Comparison of ENCODE assay signal across 18 cellular contexts in the genomic region with DNA sequence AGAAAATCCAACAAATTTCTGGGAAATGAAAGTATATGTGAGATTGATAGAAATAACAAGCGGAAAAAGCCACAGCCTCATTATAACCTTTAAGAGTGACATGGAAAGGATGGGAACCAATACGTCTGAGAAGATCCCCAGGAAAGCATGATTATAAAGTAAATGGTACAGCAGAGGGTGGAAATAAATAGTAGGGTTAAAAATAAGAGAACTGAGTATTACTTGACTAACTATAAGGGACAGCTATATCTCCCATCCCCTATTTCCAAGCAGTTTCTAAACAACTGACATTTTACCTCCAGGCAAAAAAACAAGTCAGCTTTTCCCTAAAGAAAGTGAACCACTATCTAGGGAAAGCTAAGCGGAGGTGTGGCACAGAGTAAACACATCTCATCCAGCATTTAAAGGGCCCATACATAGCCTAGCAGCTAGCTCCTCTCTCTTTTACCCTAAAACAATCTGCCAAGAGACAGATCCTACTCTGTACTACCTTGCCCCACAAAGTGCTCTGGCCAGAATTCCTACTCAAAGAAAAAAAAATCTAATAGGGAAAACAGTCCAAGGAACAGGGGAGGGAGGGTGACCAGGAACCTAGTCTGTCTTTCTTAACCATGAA. TPM values are rescaled to one million over a fixed set of nuclear protein-coding genes. Genes with fewer than 3 reads are reported as not detected.
A peak's percentile ranks its signal among the peaks of the same experiment; 100 is the strongest.
DNase-seq lines count a peak whose midpoint lies in the region; ATAC-seq, FAIRE-seq and TF ChIP-seq lines count a peak whose summit lies in the region.
"Had no signal": no experiment of that assay in that cellular context is flagged by ENCODE, and none has a peak within 500 bp of the region (broad histone marks: within the 10 kb centered on the region; RNA-seq: fewer than 3 reads in every experiment).

No MANE protein-coding gene starts in this region.

- no peak for DNase-seq in CD4-positive, alpha-beta T cell
- no peak for DNase-seq in IMR-90
- peak in 1 of 4 experiments; percentile 37 for DNase-seq in K562 (ENCODE audit: extremely low read depth in 1 of 4, low spot score in 3 of 4)
- peak in 1 of 3 donors; percentile 25 for DNase-seq in mucosa of descending colon
- DNase-seq in coronary artery (ENCODE audit: low spot score), result no peak
- DNase-seq in DMS53 (lab: John Stamatoyannopoulos, UW), result no peak
- no peak for DNase-seq in NCI-H146 (lab: John Stamatoyannopoulos, UW)
- DNase-seq: activated CD4-positive, alpha-beta T cell treated with anti-CD3 and anti-CD28 coated beads, Interleukin-2, amount 10 ng/mL, durations not matched to agents 7 days and 5 days; activated T-cell treated with anti-CD3 and anti-CD28 coated beads, Interleukin-2, amount 50 U/mL, for 48 hours; amniotic stem cell; KG1; NCI-H187; NCI-H82; SHP77 treated with DMSO at 0.1 percent for 48 hours had no signal

- BruUV-seq in IMR-90 (replicated peaks; lab: Mats Ljungman, UMichigan) (no TSS peak), K562 (replicated peaks; lab: Mats Ljungman, UMichigan) (no TSS peak)

- 0 out of 2 replicates have a peak overlapping the region, but pooled peaks have one; percentile 29 for H4K5ac ChIP-seq in IMR-90 (ENCODE audit: low read depth, low read length)

- H3K56ac ChIP-seq in IMR-90 (ENCODE audit: extremely low read depth, insufficient read depth, low read length), result no peak overlapping the region

- peaks cover 16 to 60% of the 10 kb centered on the region in 2 experiments for H3K79me1 ChIP-seq in IMR-90 (ENCODE audit: low read depth in 1 of 2, low read length in 2 of 2)

- peak overlapping the region; percentile 13 for H3K23ac ChIP-seq in IMR-90 (ENCODE audit: low read depth, low read length)

- no CpG with 5 or more reads among the region's 3 CpGs for WGBS in IMR-90 (ENCODE audit: extremely low coverage in 2 of 2, insufficient read length in 1 of 2), 2 experiments
- 41% methylated on average over 3 of the region's 3 CpGs for WGBS in K562 (ENCODE audit: insufficient coverage, low coverage, missing lambda C conversion rate)

- intact Hi-C loops in CD4-positive, alpha-beta T cell (cut with DNase I, micrococcal nuclease), result no loop called here
- intact Hi-C loops in IMR-90 (cut with micrococcal nuclease), result no loop called here
- intact Hi-C loops in K562 (cut with micrococcal nuclease), result no loop called here
- intact Hi-C loops in mucosa of descending colon (cut with DNase I, micrococcal nuclease), result no loop called here

- peaks cover 18% of the 10 kb centered on the region; the same call in 1 of the 2 replicates for H4K20me1 ChIP-seq in IMR-90 (ENCODE audit: insufficient read depth, low read length)
- peaks cover 8% of the 10 kb centered on the region; the same call in 1 of the 2 replicates for H4K20me1 ChIP-seq in K562 (replicated peaks; ENCODE audit: control insufficient read depth, insufficient read depth, low read length)

- H3K79me2 ChIP-seq in K562 (ENCODE audit: control insufficient read depth, insufficient read depth, low read length), result peaks cover 93% of the 10 kb centered on the region

- no peak overlapping the region for H3K9ac ChIP-seq in IMR-90 (ENCODE audit: low read depth, low read length)
- H3K9ac ChIP-seq in K562 (ENCODE audit: insufficient read depth in 1 of 2, low read depth in 2 of 2, low read length in 2 of 2), result no peak overlapping the region
- H3K9ac ChIP-seq: parathyroid adenoma had no signal

- H3K27ac Mint-ChIP-seq in CD4-positive, alpha-beta T cell, result no peak overlapping the region
- H3K27ac Mint-ChIP-seq: activated CD4-positive, alpha-beta T cell treated with anti-CD3 and anti-CD28 coated beads, Interleukin-2, amount 10 ng/mL, durations not matched to agents 7 days and 5 days had no signal

- H4K8ac ChIP-seq in IMR-90 (ENCODE audit: low read depth in 2 of 2, low read length in 2 of 2), result no peak overlapping the region

- H3K27me3 ChIP-seq in CD4-positive, alpha-beta T cell (ENCODE audit: control insufficient read depth, insufficient read depth, low read length), result no peaks in the 10 kb centered on the region
- H3K27me3 ChIP-seq in IMR-90 (ENCODE audit: control insufficient read depth, insufficient read depth, low read length), result no peaks in the 10 kb centered on the region
- no peaks in the 10 kb centered on the region for H3K27me3 ChIP-seq in K562 (ENCODE audit: control insufficient read depth in 2 of 2, insufficient read depth in 2 of 2, low read length in 2 of 2)

- H3K4me2 ChIP-seq in IMR-90 (ENCODE audit: low read depth, low read length), result 0 out of 2 replicates have a peak overlapping the region, but pooled peaks have one; percentile 37
- peak overlapping the region; percentile 34 for H3K4me2 ChIP-seq in K562 (ENCODE audit: insufficient read depth, low read length)

- H3K4me1 ChIP-seq in IMR-90 (ENCODE audit: control insufficient read depth, insufficient read depth, low read length) (peaks cover 3% of the 10 kb centered on the region; the same call in 1 of the 2 replicates), K562 (replicated peaks in 1 of 2; ENCODE audit: control insufficient read depth in 2 of 2, insufficient read depth in 2 of 2, low read length in 2 of 2) (peaks cover 11 to 41% of the 10 kb centered on the region in 2 experiments; a peak in 4 of 5 replicates), mucosa of descending colon (ENCODE audit: low read depth) (peaks cover 5% of the 10 kb centered on the region)

- H2BK15ac ChIP-seq in IMR-90 (ENCODE audit: low read depth, low read length), result no peak overlapping the region

- H3K36me3 Mint-ChIP-seq in CD4-positive, alpha-beta T cell (ENCODE audit: low read depth), result peaks cover 15% of the 10 kb centered on the region

- no peak for TF ChIP-seq CTCF in CD4-positive, alpha-beta T cell (IDR thresholded peaks at IDR 0.05)
- no peak for TF ChIP-seq CTCF in IMR-90 (conservative IDR thresholded peaks at IDR 0.05; ENCODE audit: low read depth, low read length)
- TF ChIP-seq CTCF in K562 (IDR thresholded peaks at IDR 0.05 in 2 of 3, conservative IDR thresholded peaks at IDR 0.05 in 1 of 3; ENCODE audit: insufficient read depth in 2 of 3, low read depth in 1 of 3, low read length in 3 of 3), result no peak
- no peak for TF ChIP-seq CTCF in mucosa of descending colon (IDR thresholded peaks at IDR 0.05)
- no peak for TF ChIP-seq CTCF in coronary artery (IDR thresholded peaks at IDR 0.05)

- H3K4me3 ChIP-seq in IMR-90 (ENCODE audit: insufficient read depth, low read depth, low read length), result no peak overlapping the region
- H3K4me3 ChIP-seq in K562, result no peak overlapping the region
- H3K4me3 ChIP-seq in mucosa of descending colon, result no peak overlapping the region
- H3K4me3 ChIP-seq in coronary artery, result no peak overlapping the region
- H3K4me3 ChIP-seq: lung had no signal

- dilution Hi-C loops in IMR-90 (cut with HindIII; ENCODE audit: low sequenced_read_pairs, unreplicated experiment), result no loop called here

- no peaks in the 10 kb centered on the region for H3K27me3 Mint-ChIP-seq in CD4-positive, alpha-beta T cell
- H3K27me3 Mint-ChIP-seq: activated CD4-positive, alpha-beta T cell treated with anti-CD3 and anti-CD28 coated beads, Interleukin-2, amount 10 ng/mL, durations not matched to agents 7 days and 5 days; dendritic cell treated with granulocyte-macrophage colony-stimulating factor and Interleukin-4, amounts not matched to agents 40 ng/mL and 50 ng/mL, for 4 days had no signal

- ATAC-seq in CD4-positive, alpha-beta T cell (ENCODE audit: poor library complexity), result no peak
- ATAC-seq in IMR-90 (ENCODE audit: low read depth) (peak; percentile 35; the same call in 1 of the 2 replicates), K562 (peak; percentile 75), mucosa of descending colon (peak; percentile 72), GM18505 (IDR thresholded peaks at IDR 0.05; ENCODE audit: unreplicated experiment) (no peak)

- H3K4me3 Mint-ChIP-seq in CD4-positive, alpha-beta T cell, result peak overlapping the region; percentile 31
- H3K4me3 Mint-ChIP-seq: activated CD4-positive, alpha-beta T cell treated with anti-CD3 and anti-CD28 coated beads, Interleukin-2, amount 10 ng/mL, durations not matched to agents 7 days and 5 days; dendritic cell treated with granulocyte-macrophage colony-stimulating factor and Interleukin-4, amounts not matched to agents 40 ng/mL and 50 ng/mL, for 4 days had no signal

- peaks cover 96% of the 10 kb centered on the region for H3K4me1 Mint-ChIP-seq in CD4-positive, alpha-beta T cell (ENCODE audit: low read depth)

- no peak overlapping the region for H4K91ac ChIP-seq in IMR-90 (ENCODE audit: insufficient read depth, low read depth, low read length)

- no peaks in the 10 kb centered on the region for H3K9me3 ChIP-seq in CD4-positive, alpha-beta T cell (ENCODE audit: control insufficient read depth, low read length)
- H3K9me3 ChIP-seq in IMR-90 (ENCODE audit: control insufficient read depth, insufficient read depth, low read length), result no peaks in the 10 kb centered on the region
- no peaks in the 10 kb centered on the region for H3K9me3 ChIP-seq in K562 (replicated peaks; ENCODE audit: control insufficient read depth, insufficient read depth, low read depth, low read length)
- no peaks in the 10 kb centered on the region for H3K9me3 ChIP-seq in mucosa of descending colon

- no peak overlapping the region for H3K18ac ChIP-seq in IMR-90 (ENCODE audit: low read depth, low read length)

- TF ChIP-seq POLR2A in IMR-90 (IDR thresholded peaks at IDR 0.05; ENCODE audit: low read depth, low read length) (no peak), K562 (conservative IDR thresholded peaks at IDR 0.05) (no peak), GM18505 (IDR thresholded peaks at IDR 0.05; ENCODE audit: borderline replicate concordance, extremely low read depth, insufficient read depth, insufficient read length) (no peak)

- POLR2A ChIA-PET in CD4-positive, alpha-beta T cell (lab: Charles Lee), result interaction anchor here (1.8 kb wide), 1 partner anchor 11 kb away, joined by 9 read pairs; a partner anchor contains a TSS
- POLR2A ChIA-PET in IMR-90 (lab: Charles Lee; ENCODE audit: unreplicated experiment), result no interaction called here
- POLR2A ChIA-PET in K562 (lab: Yijun Ruan, JAX), result interaction anchor here (0.6 to 2.6 kb wide), 3 partner anchors 9 to 14 kb away, joined by 3 to 11 read pairs (median 3); a partner anchor contains a TSS

- FAIRE-seq in K562 (lab: Jason Lieb, UNC), result peak; percentile 60

- H2AK9ac ChIP-seq in IMR-90 (replicated peaks; ENCODE audit: low read depth, low read length, poor library complexity), result no peak overlapping the region

- no peaks in the 10 kb centered on the region for H3K9me3 Mint-ChIP-seq in CD4-positive, alpha-beta T cell
- H3K9me3 Mint-ChIP-seq: activated CD4-positive, alpha-beta T cell treated with anti-CD3 and anti-CD28 coated beads, Interleukin-2, amount 10 ng/mL, durations not matched to agents 7 days and 5 days; dendritic cell treated with granulocyte-macrophage colony-stimulating factor and Interleukin-4, amounts not matched to agents 40 ng/mL and 50 ng/mL, for 4 days had no signal

- TF ChIP-seq RAD21 in IMR-90 (IDR thresholded peaks at IDR 0.05; ENCODE audit: low read length) (no peak), K562 (CRISPR knock-in tag; conservative IDR thresholded peaks at IDR 0.05 in 1 of 2, IDR thresholded peaks at IDR 0.05 in 1 of 2) (no peak)

- no peak for TF ChIP-seq EP300 in K562 (IDR thresholded peaks at IDR 0.05; ENCODE audit: low read length)

- CTCF ChIA-PET in CD4-positive, alpha-beta T cell (lab: Charles Lee), result no interaction called here
- CTCF ChIA-PET in IMR-90 (lab: Yijun Ruan, JAX), result no interaction called here
- CTCF ChIA-PET in K562 (lab: Yijun Ruan, JAX; ENCODE audit: low intra/inter-chr PET ratio), result no interaction called here

- H3K36me3 ChIP-seq in IMR-90 (ENCODE audit: control insufficient read depth, insufficient read depth, low read length) (no peaks in the 10 kb centered on the region), K562 (ENCODE audit: control insufficient read depth, insufficient read depth, low read length) (no peaks in the 10 kb centered on the region), mucosa of descending colon (ENCODE audit: low read depth) (no peaks in the 10 kb centered on the region)

- no peak overlapping the region for H2AK5ac ChIP-seq in IMR-90 (ENCODE audit: low read depth, low read length)

- H2BK120ac ChIP-seq in IMR-90 (ENCODE audit: low read depth, low read length), result no peak overlapping the region

- H3K9me1 ChIP-seq in IMR-90 (ENCODE audit: insufficient read depth, low read length) (peaks cover 5% of the 10 kb centered on the region; the same call in 1 of the 2 replicates), K562 (ENCODE audit: control insufficient read depth, insufficient read depth, low read length) (no peaks in the 10 kb centered on the region)

- H3K14ac ChIP-seq in IMR-90 (replicated peaks; ENCODE audit: low read depth, low read length), result no peak overlapping the region

- H2AFZ ChIP-seq in IMR-90 (replicated peaks; ENCODE audit: low read length, poor library complexity), result no peak overlapping the region
- no peak overlapping the region for H2AFZ ChIP-seq in K562 (ENCODE audit: low read depth, low read length)
- H2AFZ ChIP-seq: parathyroid adenoma had no signal

- no peak overlapping the region for H3K4ac ChIP-seq in IMR-90 (ENCODE audit: low read depth, low read length)

- H2BK5ac ChIP-seq in IMR-90 (ENCODE audit: low read depth, low read length, poor library complexity, severe bottlenecking), result no peak overlapping the region

- H2BK20ac ChIP-seq in IMR-90 (ENCODE audit: low read depth, low read length), result no peak overlapping the region

- in situ Hi-C loops in IMR-90 (cut with MboI; ENCODE audit: low sequenced_read_pairs) (no loop called here), K562 (cut with MboI) (no loop called here)

- no peak overlapping the region for H3K27ac ChIP-seq in CD4-positive, alpha-beta T cell (ENCODE audit: low read depth, low read length)
- H3K27ac ChIP-seq in IMR-90 (ENCODE audit: insufficient read depth, low read length), result no peak overlapping the region
- H3K27ac ChIP-seq in K562 (ENCODE audit: extremely low read depth, low read depth, low read length), result no peak overlapping the region; the same call in 2 of the 3 replicates
- no peak overlapping the region for H3K27ac ChIP-seq in coronary artery
- H3K27ac ChIP-seq: parathyroid adenoma had no signal

RNA-seq across cellular contexts. Expression of a gene that starts 11.2 kb away (rescaled TPM):
- 100 to 1,000 TPM; 154 to 160 TPM for total RNA-seq in CD4-positive, alpha-beta T cell
- total RNA-seq in IMR-90 (2012; rRNA removed) (24.2 and 48.0 TPM in 2 replicates), K562 (2014; rRNA removed) (28.3 and 32.1 TPM in 2 replicates), K562 (2014; rRNA removed; fragmentation: Illumina TruSeq; extraction: Trizol) (81.0 and 94.9 TPM in 2 replicates), K562 (2015; rRNA removed; fragmentation: Illumina TruSeq; extraction: Trizol) (70.2 and 78.3 TPM in 2 replicates), K562 (2021) (82.7 and 88.6 TPM in 2 replicates), mucosa of descending colon (10 to 100 TPM; 26.3 to 56.0 (median 26.9) TPM)
- polyA plus RNA-seq in IMR-90 (2012; rRNA removed) (16.3 and 17.8 TPM in 2 replicates), K562 (2011; rRNA removed) (34.2 and 52.7 TPM in 2 replicates), K562 (2014; fragmentation: Illumina TruSeq; extraction: Trizol) (36.2 and 42.8 TPM in 2 replicates), K562 (2014; fragmentation: Nextera tagmentation; extraction: Ambion mirVana) (10 to 100 TPM; 17.4 to 19.9 TPM), K562 (2014; rRNA removed) (25.6 and 31.4 TPM in 2 replicates)
- polyA plus RNA-seq in IMR-90 (2012; cell fraction: cytosol; rRNA removed), result 17.3 and 24.6 TPM in 2 replicates
- polyA plus RNA-seq in IMR-90 (2012; cell fraction: nucleus; rRNA removed; ENCODE audit: low replicate concordance), result 14.6 and 33.3 TPM in 2 replicates
- 52.8 and 159 TPM in 2 replicates for total RNA-seq in K562 (2011; cell fraction: chromatin; rRNA removed; ENCODE audit: low replicate concordance)
- total RNA-seq in K562 (2011; cell fraction: nucleolus; rRNA removed), result 43.4 and 53.4 TPM in 2 replicates
- total RNA-seq in K562 (2011; cell fraction: nucleoplasm; rRNA removed), result 46.3 and 48.5 TPM in 2 replicates
- polyA plus RNA-seq in K562 (2011; cell fraction: cytosol; rRNA removed), result 15.3 and 41.1 TPM in 2 replicates
- polyA plus RNA-seq in K562 (2011; cell fraction: nucleus; rRNA removed), result 19.3 and 21.6 TPM in 2 replicates
- polyA plus RNA-seq in K562 (2012), result 28.9 and 29.0 TPM in 2 replicates
- 334 and 360 TPM in 2 replicates for polyA minus RNA-seq in K562 (2011; rRNA and poly(A)+ RNA removed)
- polyA minus RNA-seq in K562 (2011; cell fraction: cytosol; rRNA and poly(A)+ RNA removed), result 66.7 and 80.0 TPM in 2 replicates
- 73.6 and 124 TPM in 2 replicates for polyA minus RNA-seq in K562 (2011; cell fraction: nucleus; rRNA and poly(A)+ RNA removed)

Comparison
In these comparisons a context has a peak if more than half of its experiments do, and no peak if none do; other contexts are left out.
1. ATAC-seq: peak in IMR-90 (single experiment), K562 (single experiment) and mucosa of descending colon (single experiment); none in CD4-positive, alpha-beta T cell (single experiment) and GM18505 (single experiment).